In genomic region chr13:23320926-23321533, GRCh38 we compare ENCODE assay signal across 9 cellular contexts.
DNase-seq lines count a peak whose midpoint lies in the region; ATAC-seq and TF ChIP-seq lines count a peak whose summit lies in the region.
"Had no signal": no experiment of that assay in that cellular context is flagged by ENCODE, and none has a peak within 500 bp of the region (broad histone marks: within the 10 kb centered on the region; RNA-seq: fewer than 3 reads in every experiment).

No MANE protein-coding gene starts in this region.

- peaks cover 28% of the 10 kb centered on the region for H3K4me1 Mint-ChIP-seq in activated CD8-positive, alpha-beta memory T cell treated with anti-CD3 and anti-CD28 coated beads, Interleukin-2, amount 10 ng/mL, durations not matched to agents 7 days and 5 days
- H3K4me1 Mint-ChIP-seq: naive B cell had no signal

- H3K27ac ChIP-seq in mammary epithelial cell (ENCODE audit: insufficient read depth, low read depth, low read length), result peak overlapping the region; percentile 79
- peak overlapping the region in 7 of 8 donors; percentile 29 to 74 (median 64) for H3K27ac ChIP-seq in spleen

- ATAC-seq in activated CD8-positive, alpha-beta memory T cell treated with anti-CD3 and anti-CD28 coated beads, Interleukin-2, amount 10 ng/mL, durations not matched to agents 7 days and 5 days, result peak; percentile 44
- ATAC-seq in HG03097 (IDR thresholded peaks at IDR 0.05; ENCODE audit: low FRiP score, unreplicated experiment), result peak; percentile 35

- H2AFZ ChIP-seq in mammary epithelial cell (ENCODE audit: low read depth, low read length), result no peak overlapping the region

- intact Hi-C loops in mammary epithelial cell (cut with micrococcal nuclease) (loop anchor here (5.0 kb wide), 1 partner anchor 1694 kb away; no protein-coding TSS in a partner anchor), spleen (cut with DNase I; ENCODE audit: low total_unique reads) (no loop called here)

- 35% methylated on average over 4 of the region's 4 CpGs for WGBS in mammary epithelial cell (ENCODE audit: low coverage, missing lambda C conversion rate)
- 59 to 72% (median 64%) methylated on average over 4 of the region's 4 CpGs for WGBS in spleen, 5 donors

- CTCF ChIA-PET in activated CD8-positive, alpha-beta memory T cell treated with anti-CD3 and anti-CD28 coated beads, Interleukin-2, amount 10 ng/mL, durations not matched to agents 7 days and 5 days (lab: Charles Lee), result interaction anchor here (1.1 to 1.2 kb wide), 2 partner anchors 30 to 53 kb away, joined by 3 to 4 read pairs; no protein-coding TSS in a partner anchor
- CTCF ChIA-PET in mammary epithelial cell (lab: Charles Lee; ENCODE audit: low non-redundant PET), result no interaction called here

- no TSS peak for BruUV-seq in mammary epithelial cell (replicated peaks; lab: Mats Ljungman, UMichigan)

- TF ChIP-seq CTCF in mammary epithelial cell (conservative IDR thresholded peaks at IDR 0.05 in 1 of 2, IDR thresholded peaks at IDR 0.05 in 1 of 2; ENCODE audit: extremely low read depth in 1 of 2, insufficient read depth in 1 of 2, low read depth in 1 of 2, low read length in 2 of 2), result no peak
- no peak for TF ChIP-seq CTCF in spleen (IDR thresholded peaks at IDR 0.05 in 8 of 11, conservative IDR thresholded peaks at IDR 0.05 in 3 of 11)

- TF ChIP-seq POLR2A in spleen (IDR thresholded peaks at IDR 0.05), result no peak

- H3K4me3 ChIP-seq in mammary epithelial cell (replicated peaks in 1 of 3; ENCODE audit: insufficient read depth in 1 of 3, low read depth in 2 of 3, low read length in 3 of 3) (no peak overlapping the region), spleen (peak overlapping the region in 7 of 8 donors; percentile 5 to 66 (median 24))

- dilution Hi-C loops in mammary epithelial cell (cut with HindIII; ENCODE audit: low sequenced_read_pairs), result no loop called here

- H3K9ac ChIP-seq in mammary epithelial cell (ENCODE audit: insufficient read depth, low read length), result no peak overlapping the region

- in situ Hi-C loops in mammary epithelial cell (cut with MboI; ENCODE audit: low sequenced_read_pairs in 2 of 2), result no loop called here

- H3K9me3 ChIP-seq in mammary epithelial cell (replicated peaks; ENCODE audit: insufficient read depth, low read length) (no peaks in the 10 kb centered on the region), spleen (no peaks in the 10 kb centered on the region)

- H3K36me3 Mint-ChIP-seq in activated CD8-positive, alpha-beta memory T cell treated with anti-CD3 and anti-CD28 coated beads, Interleukin-2, amount 10 ng/mL, durations not matched to agents 7 days and 5 days, result no peaks in the 10 kb centered on the region
- H3K36me3 Mint-ChIP-seq: naive B cell had no signal

- DNase-seq in activated CD8-positive, alpha-beta memory T cell treated with anti-CD3 and anti-CD28 coated beads, Interleukin-2, amount 10 ng/mL, durations not matched to agents 7 days and 5 days, result no peak
- DNase-seq in activated CD8-positive, alpha-beta memory T cell treated with anti-CD3 and anti-CD28 coated beads, Interleukin-2, amount 50 U/mL, for 48 hours, result no peak
- DNase-seq in mammary epithelial cell (no peak), spleen (no peak), NCI-H128 (lab: John Stamatoyannopoulos, UW; ENCODE audit: unreplicated experiment) (no peak), NAMALWA (ENCODE audit: low spot score) (no peak), hippocampal formation (lab: John Stamatoyannopoulos, UW) (no peak)
- DNase-seq: naive B cell had no signal

- H4K20me1 ChIP-seq in mammary epithelial cell (ENCODE audit: insufficient read depth, low read length), result no peaks in the 10 kb centered on the region

- H3K27me3 Mint-ChIP-seq in activated CD8-positive, alpha-beta memory T cell treated with anti-CD3 and anti-CD28 coated beads, Interleukin-2, amount 10 ng/mL, durations not matched to agents 7 days and 5 days, result peaks cover 15% of the 10 kb centered on the region

- H3K36me3 ChIP-seq in mammary epithelial cell (ENCODE audit: insufficient read depth, low read length), result no peaks in the 10 kb centered on the region
- no peaks in the 10 kb centered on the region for H3K36me3 ChIP-seq in spleen

- peak overlapping the region; percentile 58 for H3K27ac Mint-ChIP-seq in activated CD8-positive, alpha-beta memory T cell treated with anti-CD3 and anti-CD28 coated beads, Interleukin-2, amount 10 ng/mL, durations not matched to agents 7 days and 5 days
- H3K27ac Mint-ChIP-seq: naive B cell had no signal

- peak overlapping the region; percentile 52 for H3K4me2 ChIP-seq in mammary epithelial cell (ENCODE audit: insufficient read depth, low read depth, low read length)

- H3K4me3 Mint-ChIP-seq in activated CD8-positive, alpha-beta memory T cell treated with anti-CD3 and anti-CD28 coated beads, Interleukin-2, amount 10 ng/mL, durations not matched to agents 7 days and 5 days, result peak overlapping the region; percentile 83

- H3K4me1 ChIP-seq in mammary epithelial cell (ENCODE audit: insufficient read depth, low read length), result peaks cover 30% of the 10 kb centered on the region
- H3K4me1 ChIP-seq in spleen, result peaks cover 0 to 33% (median 20%) of the 10 kb centered on the region in 6 donors

- H3K79me2 ChIP-seq in mammary epithelial cell (ENCODE audit: insufficient read depth, low read length), result no peaks in the 10 kb centered on the region

- H3K9me3 Mint-ChIP-seq in activated CD8-positive, alpha-beta memory T cell treated with anti-CD3 and anti-CD28 coated beads, Interleukin-2, amount 10 ng/mL, durations not matched to agents 7 days and 5 days (ENCODE audit: low read depth), result no peaks in the 10 kb centered on the region

- no peaks in the 10 kb centered on the region for H3K27me3 ChIP-seq in mammary epithelial cell (ENCODE audit: insufficient read depth, low read length)
- H3K27me3 ChIP-seq in spleen (replicated peaks in 1 of 7), result no peaks in the 10 kb centered on the region

Comparison
In these comparisons a context has a peak if more than half of its experiments do, and no peak if none do; other contexts are left out.
1. H3K4me3 ChIP-seq: peak in spleen (7 of 8); none in mammary epithelial cell (0 of 3).